In genomic region chr11:33930317-33931021, GRCh38 we compare ENCODE assay signal across 9 cellular contexts. TPM values are rescaled to one million over a fixed set of nuclear protein-coding genes. Genes with fewer than 3 reads are reported as not detected.
A peak's percentile ranks its signal among the peaks of the same experiment; 100 is the strongest.
DNase-seq lines count a peak whose midpoint lies in the region; ATAC-seq and TF ChIP-seq lines count a peak whose summit lies in the region.
"Had no signal": no experiment of that assay in that cellular context is flagged by ENCODE, and none has a peak within 500 bp of the region (broad histone marks: within the 10 kb centered on the region; RNA-seq: fewer than 3 reads in every experiment).

No MANE protein-coding gene starts in this region.

- H3K9me3 ChIP-seq in A673 (ENCODE audit: low read depth, low read length, poor library complexity, severe bottlenecking): peaks cover 15% of the 10 kb centered on the region
- H3K9me3 ChIP-seq in mucosa of stomach (ENCODE audit: control insufficient read depth, low read length): no peaks in the 10 kb centered on the region
- no peaks in the 10 kb centered on the region for H3K9me3 ChIP-seq in SJCRH30 (replicated peaks)

- H3K36me3 ChIP-seq in A673 (ENCODE audit: insufficient read depth, low read length, poor library complexity, severe bottlenecking) (no peaks in the 10 kb centered on the region), mucosa of stomach (ENCODE audit: control insufficient read depth, insufficient read depth, low read length) (no peaks in the 10 kb centered on the region), SJCRH30 (no peaks in the 10 kb centered on the region)

- H3K4me1 ChIP-seq in A673 (ENCODE audit: insufficient read depth, low read length, poor library complexity, severe bottlenecking) (peaks cover 34% of the 10 kb centered on the region), mucosa of stomach (ENCODE audit: control insufficient read depth, insufficient read depth, low read length) (no peaks in the 10 kb centered on the region), SJCRH30 (no peaks in the 10 kb centered on the region)

- BruUV-seq in A673 (replicated peaks; lab: Mats Ljungman, UMichigan): no TSS peak

- no peak for ATAC-seq in GM19397 (IDR thresholded peaks at IDR 0.05; ENCODE audit: unreplicated experiment)
- no peak for ATAC-seq in HG03342 (IDR thresholded peaks at IDR 0.05; ENCODE audit: unreplicated experiment)
- no peak for ATAC-seq in HG03139 (IDR thresholded peaks at IDR 0.05; ENCODE audit: unreplicated experiment)

- no peaks in the 10 kb centered on the region for H3K27me3 ChIP-seq in A673 (replicated peaks; ENCODE audit: insufficient read depth, low read depth, low read length, poor library complexity)
- H3K27me3 ChIP-seq in mucosa of stomach (ENCODE audit: control insufficient read depth, insufficient read depth, low read length): no peaks in the 10 kb centered on the region
- no peaks in the 10 kb centered on the region; the same call in 1 of the 2 replicates for H3K27me3 ChIP-seq in SJCRH30

- peak overlapping the region; percentile 40 for H3K9ac ChIP-seq in mucosa of stomach (ENCODE audit: low read length)

- CTCF ChIA-PET in A673 (lab: Charles Lee): interaction anchor here (0.5 to 1.4 kb wide), 6 partner anchors 22 to 376 kb away, joined by 3 to 6 read pairs (median 4); no protein-coding TSS in a partner anchor

- H3K4me3 ChIP-seq in A673 (ENCODE audit: low read depth, low read length, poor library complexity, severe bottlenecking) (peak overlapping the region; percentile 11), mucosa of stomach (ENCODE audit: low read length) (no peak overlapping the region), SJCRH30 (no peak overlapping the region)

- intact Hi-C loops in A673 (cut with micrococcal nuclease; ENCODE audit: unreplicated experiment): loop anchor here (2.0 kb wide), 2 partner anchors 60 to 116 kb away; no protein-coding TSS in a partner anchor

- POLR2A ChIA-PET in A673 (lab: Charles Lee; ENCODE audit: low non-redundant PET): interaction anchor here (0.5 to 1.0 kb wide), 6 partner anchors 14 to 1039 kb away, joined by 3 to 11 read pairs (median 4); no protein-coding TSS in a partner anchor

- no peak for TF ChIP-seq CTCF in A673 (conservative IDR thresholded peaks at IDR 0.05; ENCODE audit: low read depth, low read length)

- DNase-seq in A673 (ENCODE audit: low spot score) (peak; percentile 100), NCI-H446 (lab: John Stamatoyannopoulos, UW) (peak; percentile 79 to 82), dermis microvascular lymphatic vessel endothelial cell (ENCODE audit: low read depth in 2 of 2) (peak; percentile 92 to 97), SJCRH30 (no peak)
- DNase-seq: activated CD4-positive, alpha-beta T cell treated with anti-CD3 and anti-CD28 coated beads for 1 hour had no signal

- H3K27ac ChIP-seq in A673 (ENCODE audit: low read depth, low read length, poor library complexity, severe bottlenecking): peak overlapping the region; percentile 84
- H3K27ac ChIP-seq in SJCRH30: no peak overlapping the region

RNA-seq across cellular contexts. Expression of gene LMO2, which starts 38.6 kb away (rescaled TPM):
- total RNA-seq in A673 (2021) (39.0 and 46.7 TPM in 2 replicates), dermis microvascular lymphatic vessel endothelial cell (47.6 and 50.8 TPM in 2 replicates)
- 0.63 and 1.2 TPM in 2 replicates for total RNA-seq in SJCRH30 (2014; rRNA removed; shearing (Covaris generic))

Comparison
In these comparisons a context has a peak if more than half of its experiments do, and no peak if none do; other contexts are left out.
1. DNase-seq: peak in A673 (single experiment), NCI-H446 (2 of 2) and dermis microvascular lymphatic vessel endothelial cell (2 of 2); none in SJCRH30 (0 of 2).
2. RNA of gene LMO2, which starts 38.6 kb away (total RNA-seq): 47.6 to 50.8 TPM in dermis microvascular lymphatic vessel endothelial cell and 39.0 to 46.7 TPM in A673; 0.63 to 1.2 TPM in SJCRH30; every median in the first group is over 10 times any median in the second.